ENCODE assay signal across 13 cellular contexts in the genomic region with DNA sequence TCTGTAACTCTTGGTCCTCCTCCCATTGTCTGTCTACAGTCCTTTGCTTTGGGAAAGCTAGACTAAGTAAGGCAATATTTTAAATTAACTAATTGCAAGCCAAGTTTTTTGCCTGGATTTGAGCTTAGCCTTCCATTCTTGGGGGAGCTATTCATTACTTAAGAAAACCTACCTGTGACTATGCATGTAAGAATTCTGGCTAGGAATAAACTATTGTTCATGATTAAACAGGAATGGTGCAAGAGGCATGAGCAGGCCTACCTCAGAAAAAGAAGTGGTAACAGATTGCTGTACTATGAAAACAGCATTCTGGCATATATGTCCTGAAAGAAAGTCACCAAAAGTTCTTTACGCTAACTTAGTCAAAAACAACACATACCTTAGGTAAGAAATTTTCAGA.
A peak's percentile ranks its signal among the peaks of the same experiment; 100 is the strongest.
DNase-seq lines count a peak whose midpoint lies in the region; ATAC-seq and TF ChIP-seq lines count a peak whose summit lies in the region.
"Had no signal": no experiment of that assay in that cellular context is flagged by ENCODE, and none has a peak within 500 bp of the region (broad histone marks: within the 10 kb centered on the region; RNA-seq: fewer than 3 reads in every experiment).

No MANE protein-coding gene starts in this region.

- in situ Hi-C loops in GM23248 (cut with MboI), result no loop called here

- H3K79me2 ChIP-seq in GM23248 (ENCODE audit: insufficient read depth), result no peaks in the 10 kb centered on the region

- H3K36me3 ChIP-seq in GM23248 (ENCODE audit: low read depth), result no peaks in the 10 kb centered on the region
- H3K36me3 ChIP-seq: BLaER1 treated with 17β-estradiol and CSF1 and Interleukin-3, amounts not matched to agents 10 nM and 100 nM had no signal

- H2AFZ ChIP-seq in GM23248, result no peak overlapping the region

- 93 to 95% methylated on average over 1 of the region's 1 CpG for WGBS in GM23248 (ENCODE audit: low coverage in 1 of 2, low lambda C conversion rate in 2 of 2, missing lambda C conversion rate in 2 of 2), 2 experiments

- H3K27ac ChIP-seq in GM23248, result no peak overlapping the region
- H3K27ac ChIP-seq: BLaER1 treated with 17β-estradiol and CSF1 and Interleukin-3, amounts not matched to agents 10 nM and 100 nM; HL-60 had no signal

- H3K4me1 ChIP-seq in GM23248 (ENCODE audit: insufficient read depth), result peaks cover 22% of the 10 kb centered on the region
- H3K4me1 ChIP-seq: Caco-2 had no signal

- H3K27me3 ChIP-seq in GM23248 (replicated peaks; ENCODE audit: insufficient read depth), result no peaks in the 10 kb centered on the region
- H3K27me3 ChIP-seq: BLaER1 treated with 17β-estradiol and CSF1 and Interleukin-3, amounts not matched to agents 10 nM and 100 nM had no signal

- no peak for TF ChIP-seq CTCF in epithelial cell of esophagus (IDR thresholded peaks at IDR 0.05; ENCODE audit: insufficient read depth, low read depth, low read length, missing control alignments)
- no peak for TF ChIP-seq CTCF in fibroblast of the aortic adventitia (IDR thresholded peaks at IDR 0.05; ENCODE audit: insufficient read depth, low read length)

- no peak overlapping the region for H3K4me3 ChIP-seq in GM23248
- H3K4me3 ChIP-seq in epithelial cell of esophagus (ENCODE audit: low read length), result no peak overlapping the region
- H3K4me3 ChIP-seq in fibroblast of the aortic adventitia (ENCODE audit: low read depth, low read length), result no peak overlapping the region
- H3K4me3 ChIP-seq: BLaER1 treated with 17β-estradiol and CSF1 and Interleukin-3, amounts not matched to agents 10 nM and 100 nM had no signal

- H3K9me3 ChIP-seq in GM23248 (ENCODE audit: low read depth), result no peaks in the 10 kb centered on the region
- H3K9me3 ChIP-seq: BLaER1 treated with 17β-estradiol and CSF1 and Interleukin-3, amounts not matched to agents 10 nM and 100 nM; Caco-2 had no signal

- no peaks in the 10 kb centered on the region for H3K9me2 ChIP-seq in GM23248 (ENCODE audit: insufficient read depth)

- peaks cover 6% of the 10 kb centered on the region for H3F3A ChIP-seq in GM23248 (ENCODE audit: insufficient read depth)

- no peaks in the 10 kb centered on the region for H4K20me1 ChIP-seq in GM23248 (ENCODE audit: insufficient read depth)
- H4K20me1 ChIP-seq: BLaER1 treated with 17β-estradiol and CSF1 and Interleukin-3, amounts not matched to agents 10 nM and 100 nM had no signal

- no peak overlapping the region for H3K9ac ChIP-seq in GM23248
- H3K9ac ChIP-seq: BLaER1 treated with 17β-estradiol and CSF1 and Interleukin-3, amounts not matched to agents 10 nM and 100 nM had no signal

- no peak overlapping the region for H3K4me2 ChIP-seq in GM23248 (ENCODE audit: unreplicated experiment)
- H3K4me2 ChIP-seq: BLaER1 treated with 17β-estradiol and CSF1 and Interleukin-3, amounts not matched to agents 10 nM and 100 nM had no signal

- peak; percentile 53 for DNase-seq in GM23248
- peak; percentile 68 for DNase-seq in epithelial cell of esophagus (ENCODE audit: low read depth)
- DNase-seq in fibroblast of the aortic adventitia (ENCODE audit: low read depth), result peak; percentile 59
- peak; percentile 94 for DNase-seq in renal cortical epithelial cell (ENCODE audit: low read depth)
- no peak for DNase-seq in NCI-H1436 (lab: John Stamatoyannopoulos, UW)
- DNase-seq: Caco-2; CD8-positive, alpha-beta T cell; GDM1; H9 had no signal

- ATAC-seq in GM19455 (IDR thresholded peaks at IDR 0.05; ENCODE audit: unreplicated experiment), result no peak
- ATAC-seq in HG02610 (IDR thresholded peaks at IDR 0.05; ENCODE audit: unreplicated experiment), result no peak
- ATAC-seq: CD8-positive, alpha-beta T cell had no signal
